2 cellular contexts compared by ENCODE assay signal in genomic region chr18:79818631-79819030, GRCh38.
TF ChIP-seq lines count a peak whose summit lies in the region.

No MANE protein-coding gene starts in this region.

TF ChIP-seq in SK-N-SH treated with all-trans-retinoic acid at 6 μM for 48 hours, 23 proteins besides CTCF, POLR2A, EP300 and RAD21 (continued from another document):
- TF ChIP-seq, protein P1, sequence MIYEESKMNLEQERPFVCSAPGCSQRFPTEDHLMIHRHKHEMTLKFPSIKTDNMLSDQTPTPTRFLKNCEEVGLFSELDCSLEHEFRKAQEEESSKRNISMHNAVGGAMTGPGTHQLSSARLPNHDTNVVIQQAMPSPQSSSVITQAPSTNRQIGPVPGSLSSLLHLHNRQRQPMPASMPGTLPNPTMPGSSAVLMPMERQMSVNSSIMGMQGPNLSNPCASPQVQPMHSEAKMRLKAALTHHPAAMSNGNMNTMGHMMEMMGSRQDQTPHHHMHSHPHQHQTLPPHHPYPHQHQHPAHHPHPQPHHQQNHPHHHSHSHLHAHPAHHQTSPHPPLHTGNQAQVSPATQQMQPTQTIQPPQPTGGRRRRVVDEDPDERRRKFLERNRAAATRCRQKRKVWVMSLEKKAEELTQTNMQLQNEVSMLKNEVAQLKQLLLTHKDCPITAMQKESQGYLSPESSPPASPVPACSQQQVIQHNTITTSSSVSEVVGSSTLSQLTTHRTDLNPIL (CRISPR knock-in tag; IDR thresholded peaks at IDR 0.05; ENCODE audit: low read depth): no peak
- TF ChIP-seq ZNF565 (CRISPR knock-in tag; conservative IDR thresholded peaks at IDR 0.05; ENCODE audit: low read depth) (no peak), ZNF70 (CRISPR knock-in tag; IDR thresholded peaks at IDR 0.05) (no peak), ZC3H10 (CRISPR knock-in tag; IDR thresholded peaks at IDR 0.05) (no peak), RARB (CRISPR knock-in tag; IDR thresholded peaks at IDR 0.05) (no peak), TCF4 (CRISPR knock-in tag; IDR thresholded peaks at IDR 0.05; ENCODE audit: borderline replicate concordance) (no peak), OSR1 (CRISPR knock-in tag; IDR thresholded peaks at IDR 0.05) (no peak), GLIS3 (CRISPR knock-in tag; IDR thresholded peaks at IDR 0.05) (no peak), TSHZ2 (CRISPR knock-in tag; IDR thresholded peaks at IDR 0.05) (no peak), ZFP30 (CRISPR knock-in tag; IDR thresholded peaks at IDR 0.05) (no peak), POU6F1 (CRISPR knock-in tag; IDR thresholded peaks at IDR 0.05; ENCODE audit: borderline replicate concordance, low read depth) (no peak), CSDC2 (CRISPR knock-in tag; IDR thresholded peaks at IDR 0.05) (no peak)
TF ChIP-seq in SK-N-SH treated with all-trans-retinoic acid at 6 μM for 48 hours: peak in this region for 0.

TF ChIP-seq in SK-N-SH, 30 proteins besides CTCF, POLR2A, EP300 and RAD21 (continued from another document):
- TF ChIP-seq, protein P2, sequence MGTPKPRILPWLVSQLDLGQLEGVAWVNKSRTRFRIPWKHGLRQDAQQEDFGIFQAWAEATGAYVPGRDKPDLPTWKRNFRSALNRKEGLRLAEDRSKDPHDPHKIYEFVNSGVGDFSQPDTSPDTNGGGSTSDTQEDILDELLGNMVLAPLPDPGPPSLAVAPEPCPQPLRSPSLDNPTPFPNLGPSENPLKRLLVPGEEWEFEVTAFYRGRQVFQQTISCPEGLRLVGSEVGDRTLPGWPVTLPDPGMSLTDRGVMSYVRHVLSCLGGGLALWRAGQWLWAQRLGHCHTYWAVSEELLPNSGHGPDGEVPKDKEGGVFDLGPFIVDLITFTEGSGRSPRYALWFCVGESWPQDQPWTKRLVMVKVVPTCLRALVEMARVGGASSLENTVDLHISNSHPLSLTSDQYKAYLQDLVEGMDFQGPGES (IDR thresholded peaks at IDR 0.05; ENCODE audit: low read depth, low read length): no peak
